Comparison of ENCODE assay signal across 20 cellular contexts in genomic region chr9:456365-456764, GRCh38.
A peak's percentile ranks its signal among the peaks of the same experiment; 100 is the strongest.
DNase-seq lines count a peak whose midpoint lies in the region; ATAC-seq and TF ChIP-seq lines count a peak whose summit lies in the region.
"Had no signal": no experiment of that assay in that cellular context is flagged by ENCODE, and none has a peak within 500 bp of the region (broad histone marks: within the 10 kb centered on the region; RNA-seq: fewer than 3 reads in every experiment).

No MANE protein-coding gene starts in this region.

- H3K27ac Mint-ChIP-seq in activated naive CD8-positive, alpha-beta T cell, result peak overlapping the region; percentile 72
- no peak overlapping the region for H3K27ac Mint-ChIP-seq in activated naive CD8-positive, alpha-beta T cell treated with anti-CD3 and anti-CD28 coated beads, Interleukin-2, amount 50 U/mL, for 24 hours
- H3K27ac Mint-ChIP-seq in memory B cell, result peak overlapping the region; percentile 35
- H3K27ac Mint-ChIP-seq: activated T-helper 2 cell treated with anti-CD3 and anti-CD28 coated beads, Interferon-gamma antibody, Interleukin-2, Interleukin-4, amounts not matched to agents 10 μg/mL and 5 μg/mL and 100 μg/mL, durations not matched to agents 14 hours and 24 hours and 36 hours had no signal

- H3K36me3 Mint-ChIP-seq in activated naive CD8-positive, alpha-beta T cell, result peaks cover 8% of the 10 kb centered on the region
- H3K36me3 Mint-ChIP-seq in activated naive CD8-positive, alpha-beta T cell treated with anti-CD3 and anti-CD28 coated beads, Interleukin-2, amount 50 U/mL, for 24 hours (ENCODE audit: low read depth), result peaks cover 28% of the 10 kb centered on the region
- H3K36me3 Mint-ChIP-seq in memory B cell, result peaks cover 27% of the 10 kb centered on the region

- H3K27me3 Mint-ChIP-seq in activated naive CD8-positive, alpha-beta T cell, result no peaks in the 10 kb centered on the region
- no peaks in the 10 kb centered on the region for H3K27me3 Mint-ChIP-seq in activated naive CD8-positive, alpha-beta T cell treated with anti-CD3 and anti-CD28 coated beads, Interleukin-2, amount 50 U/mL, for 24 hours
- no peaks in the 10 kb centered on the region for H3K27me3 Mint-ChIP-seq in memory B cell
- H3K27me3 Mint-ChIP-seq: CD4-positive, CD25-positive, alpha-beta regulatory T cell; central memory CD8-positive, alpha-beta T cell had no signal

- peaks cover 11% of the 10 kb centered on the region for H3K4me1 Mint-ChIP-seq in activated naive CD8-positive, alpha-beta T cell (ENCODE audit: low read depth)
- peaks cover 16% of the 10 kb centered on the region for H3K4me1 Mint-ChIP-seq in activated naive CD8-positive, alpha-beta T cell treated with anti-CD3 and anti-CD28 coated beads, Interleukin-2, amount 50 U/mL, for 24 hours
- no peaks in the 10 kb centered on the region for H3K4me1 Mint-ChIP-seq in memory B cell

- ATAC-seq in activated naive CD8-positive, alpha-beta T cell treated with anti-CD3 and anti-CD28 coated beads, Interleukin-2, amount 50 U/mL, for 24 hours, result no peak
- no peak for ATAC-seq in memory B cell (ENCODE audit: low read depth)
- ATAC-seq: SK-N-SH treated with all-trans-retinoic acid at 6 μM for 48 hours, upper lobe of right lung had no signal

- no peak overlapping the region for H3K4me3 Mint-ChIP-seq in activated naive CD8-positive, alpha-beta T cell
- H3K4me3 Mint-ChIP-seq in activated naive CD8-positive, alpha-beta T cell treated with anti-CD3 and anti-CD28 coated beads, Interleukin-2, amount 50 U/mL, for 24 hours, result no peak overlapping the region
- H3K4me3 Mint-ChIP-seq in memory B cell, result no peak overlapping the region
- H3K4me3 Mint-ChIP-seq: CD4-positive, CD25-positive, alpha-beta regulatory T cell; central memory CD8-positive, alpha-beta T cell; immature natural killer cell had no signal

- DNase-seq in activated naive CD8-positive, alpha-beta T cell treated with anti-CD3 and anti-CD28 coated beads, Interleukin-2, amount 50 U/mL, for 24 hours, result no peak
- DNase-seq in epithelial cell of esophagus (ENCODE audit: low read depth), result peak; percentile 18
- no peak for DNase-seq in memory B cell (ENCODE audit: low spot score in 2 of 2)
- DNase-seq in HCEC 1CT, result no peak
- DNase-seq in germinal center (ENCODE audit: low spot score), result no peak
- no peak for DNase-seq in OCI-M2 (lab: John Stamatoyannopoulos, UW; ENCODE audit: unreplicated experiment)
- DNase-seq in GM19240 (ENCODE audit: insufficient read length, low spot score), result no peak
- DNase-seq: CD4-positive, CD25-positive, alpha-beta regulatory T cell; DMS53; H7; immature natural killer cell; NCI-H1436 treated with DMSO at 0.1 percent for 48 hours; occipital lobe; T1000; upper lobe of right lung had no signal

- no peak for TF ChIP-seq CTCF in epithelial cell of esophagus (IDR thresholded peaks at IDR 0.05; ENCODE audit: insufficient read depth, low read depth, low read length, missing control alignments)

- no peak overlapping the region for H3K4me3 ChIP-seq in epithelial cell of esophagus (ENCODE audit: low read length)
- H3K4me3 ChIP-seq: lung, upper lobe of right lung had no signal

- H3K9me3 Mint-ChIP-seq in activated naive CD8-positive, alpha-beta T cell (ENCODE audit: low read depth), result no peaks in the 10 kb centered on the region
- H3K9me3 Mint-ChIP-seq in activated naive CD8-positive, alpha-beta T cell treated with anti-CD3 and anti-CD28 coated beads, Interleukin-2, amount 50 U/mL, for 24 hours, result no peaks in the 10 kb centered on the region
- H3K9me3 Mint-ChIP-seq in memory B cell, result no peaks in the 10 kb centered on the region
- H3K9me3 Mint-ChIP-seq: activated T-helper 2 cell treated with anti-CD3 and anti-CD28 coated beads, Interferon-gamma antibody, Interleukin-2, Interleukin-4, amounts not matched to agents 10 μg/mL and 5 μg/mL and 100 μg/mL, durations not matched to agents 14 hours and 24 hours and 36 hours; CD4-positive, CD25-positive, alpha-beta regulatory T cell; central memory CD8-positive, alpha-beta T cell; immature natural killer cell had no signal
